In genomic region chr16:54193013-54193655, GRCh38 we compare ENCODE assay signal across 11 cellular contexts.
DNase-seq lines count a peak whose midpoint lies in the region; ATAC-seq and TF ChIP-seq lines count a peak whose summit lies in the region.
"Had no signal": no experiment of that assay in that cellular context is flagged by ENCODE, and none has a peak within 500 bp of the region (broad histone marks: within the 10 kb centered on the region; RNA-seq: fewer than 3 reads in every experiment).

No MANE protein-coding gene starts in this region.

- no TSS peak for BruUV-seq in HCT116 (replicated peaks; lab: Mats Ljungman, UMichigan)
- no TSS peak for BruUV-seq in PC-9 (replicated peaks; lab: Mats Ljungman, UMichigan)

- H3K36me3 ChIP-seq in HCT116 (ENCODE audit: control insufficient read depth in 1 of 2, insufficient read depth in 2 of 2, low read length in 2 of 2) (no peaks in the 10 kb centered on the region), PC-9 (ENCODE audit: low read depth) (no peaks in the 10 kb centered on the region), stomach (no peaks in the 10 kb centered on the region)
- H3K36me3 ChIP-seq: BLaER1 treated with 17β-estradiol and CSF1 and Interleukin-3, amounts not matched to agents 10 nM and 100 nM; upper lobe of left lung had no signal

- H3K9me3 ChIP-seq in HCT116 (ENCODE audit: control insufficient read depth in 1 of 2, insufficient read depth in 1 of 2, low read depth in 1 of 2, low read length in 2 of 2), result no peaks in the 10 kb centered on the region
- H3K9me3 ChIP-seq in PC-9 (ENCODE audit: insufficient read depth, low read depth), result peaks cover 4% of the 10 kb centered on the region; the same call in 1 of the 2 replicates
- peaks cover 0 to 9% (median 6%) of the 10 kb centered on the region in 4 donors for H3K9me3 ChIP-seq in stomach

- no peak overlapping the region for H3K4me3 ChIP-seq in HCT116 (replicated peaks in 1 of 2; ENCODE audit: low read depth in 1 of 2, low read length in 2 of 2)
- H3K4me3 ChIP-seq in PC-9, result no peak overlapping the region; the same call in 1 of the 2 replicates
- H3K4me3 ChIP-seq in stomach, result no peak overlapping the region
- H3K4me3 ChIP-seq: BLaER1 treated with 17β-estradiol and CSF1 and Interleukin-3, amounts not matched to agents 10 nM and 100 nM had no signal

- TF ChIP-seq RAD21 in HCT116 (IDR thresholded peaks at IDR 0.05; ENCODE audit: low read depth), result no peak

- H4K20me1 ChIP-seq in HCT116 (ENCODE audit: insufficient read depth), result no peaks in the 10 kb centered on the region
- H4K20me1 ChIP-seq in PC-9 (ENCODE audit: insufficient read depth), result no peaks in the 10 kb centered on the region
- H4K20me1 ChIP-seq: BLaER1 treated with 17β-estradiol and CSF1 and Interleukin-3, amounts not matched to agents 10 nM and 100 nM had no signal

- peak overlapping the region; percentile 63 for H3K4me2 ChIP-seq in HCT116 (ENCODE audit: low read length)
- H3K4me2 ChIP-seq in PC-9, result peak overlapping the region; percentile 80
- H3K4me2 ChIP-seq: BLaER1 treated with 17β-estradiol and CSF1 and Interleukin-3, amounts not matched to agents 10 nM and 100 nM had no signal

- H3K4me1 ChIP-seq in HCT116 (ENCODE audit: control insufficient read depth in 1 of 2, insufficient read depth in 2 of 2, low read length in 2 of 2), result peaks cover 0 to 9% of the 10 kb centered on the region in 2 experiments; a peak in 3 of 4 replicates
- H3K4me1 ChIP-seq in PC-9 (replicated peaks; ENCODE audit: insufficient read depth), result no peaks in the 10 kb centered on the region; the same call in 1 of the 2 replicates
- peaks cover 0 to 16% (median 12%) of the 10 kb centered on the region in 4 donors for H3K4me1 ChIP-seq in stomach
- H3K4me1 ChIP-seq: BLaER1 treated with 17β-estradiol and CSF1 and Interleukin-3, amounts not matched to agents 10 nM and 100 nM had no signal

- no peak for ATAC-seq in HCT116
- no peak for ATAC-seq in GM18858 (IDR thresholded peaks at IDR 0.05; ENCODE audit: unreplicated experiment)

- WGBS in stomach, 5 donors, result 54 to 66% (median 65%) methylated on average over 9 of the region's 9 CpGs

- H3K79me2 ChIP-seq in HCT116 (ENCODE audit: insufficient read depth, low read length), result no peaks in the 10 kb centered on the region
- no peaks in the 10 kb centered on the region for H3K79me2 ChIP-seq in PC-9 (ENCODE audit: low read depth)

- POLR2A ChIA-PET in HCT116 (lab: Charles Lee), result no interaction called here
- POLR2A ChIA-PET in PC-9 (lab: Charles Lee; ENCODE audit: unreplicated experiment), result no interaction called here

- H3K9me2 ChIP-seq in HCT116 (ENCODE audit: insufficient read depth) (no peaks in the 10 kb centered on the region), PC-9 (ENCODE audit: insufficient read depth) (no peaks in the 10 kb centered on the region)

- H3K27me3 ChIP-seq in HCT116 (ENCODE audit: insufficient read depth, low read length) (no peaks in the 10 kb centered on the region; the same call in 1 of the 2 replicates), PC-9 (ENCODE audit: insufficient read depth, low read depth) (no peaks in the 10 kb centered on the region), layer of hippocampus (ENCODE audit: control insufficient read depth, insufficient read depth, low read length) (peaks cover 2% of the 10 kb centered on the region), stomach (peaks cover 0 to 17% (median 0%) of the 10 kb centered on the region in 3 donors)
- H3K27me3 ChIP-seq: BLaER1 treated with 17β-estradiol and CSF1 and Interleukin-3, amounts not matched to agents 10 nM and 100 nM; upper lobe of left lung had no signal

- DNase-seq in HCT116 (ENCODE audit: low read depth, low spot score), result no peak
- DNase-seq in PC-9, result no peak
- DNase-seq in stomach, result no peak
- no peak for DNase-seq in posterior cingulate gyrus
- no peak for DNase-seq in UCSD-AML1 (lab: John Stamatoyannopoulos, UW; ENCODE audit: unreplicated experiment)
- no peak for DNase-seq in activated gamma-delta T cell (lab: John Stamatoyannopoulos, UW)
- DNase-seq: NCI-H1048 had no signal

- TF ChIP-seq EP300 in stomach (IDR thresholded peaks at IDR 0.05), result no peak

- H3K9ac ChIP-seq in HCT116 (ENCODE audit: low read length), result no peak overlapping the region
- H3K9ac ChIP-seq: BLaER1 treated with 17β-estradiol and CSF1 and Interleukin-3, amounts not matched to agents 10 nM and 100 nM had no signal

- peak overlapping the region; percentile 50 for H2AFZ ChIP-seq in HCT116 (ENCODE audit: low read depth, low read length, poor library complexity, severe bottlenecking)
- no peak overlapping the region for H2AFZ ChIP-seq in PC-9

- TF ChIP-seq POLR2A in HCT116 (IDR thresholded peaks at IDR 0.05; ENCODE audit: borderline replicate concordance, extremely low read depth, insufficient read depth, insufficient read length) (no peak), stomach (IDR thresholded peaks at IDR 0.05) (no peak)

- H3K27ac ChIP-seq in HCT116 (ENCODE audit: low read depth, low read length) (no peak overlapping the region), PC-9 (no peak overlapping the region), layer of hippocampus (ENCODE audit: low read depth, low read length) (peak overlapping the region; percentile 40), stomach (peak overlapping the region in 3 of 5 donors; percentile 66 to 71 (median 66))
- H3K27ac ChIP-seq: BLaER1 treated with 17β-estradiol and CSF1 and Interleukin-3, amounts not matched to agents 10 nM and 100 nM had no signal

- TF ChIP-seq CTCF in HCT116 (IDR thresholded peaks at IDR 0.05 in 2 of 3, conservative IDR thresholded peaks at IDR 0.05 in 1 of 3; ENCODE audit: borderline replicate concordance in 1 of 3, insufficient read depth in 1 of 3, low read depth in 2 of 3, low read length in 2 of 3) (no peak), PC-9 (conservative IDR thresholded peaks at IDR 0.05) (no peak), stomach (IDR thresholded peaks at IDR 0.05) (no peak)

- RAD21 ChIA-PET in HCT116 (lab: Charles Lee; ENCODE audit: low non-redundant PET in 1 of 2, low total read pairs in 2 of 2, uncharacterized antibody in 2 of 2, unreplicated experiment in 2 of 2), result no interaction called here

- peaks cover 10% of the 10 kb centered on the region; the same call in 1 of the 2 replicates for H3F3A ChIP-seq in PC-9 (ENCODE audit: insufficient read depth, low read depth)

- intact Hi-C loops in HCT116 (cut with micrococcal nuclease) (loop anchor here (5.0 to 10.0 kb wide), 2 partner anchors 426 to 1062 kb away; no protein-coding TSS in a partner anchor), PC-9 (cut with micrococcal nuclease; ENCODE audit: unreplicated experiment) (loop anchor here (2.0 to 10.0 kb wide), 2 partner anchors 94 to 232 kb away; partner anchors contain the start of gene IRX3), stomach (cut with DNase I; ENCODE audit: low total_unique reads) (no loop called here), posterior cingulate gyrus (cut with DNase I) (no loop called here)

- CTCF ChIA-PET in HCT116 (lab: Charles Lee) (interaction anchor here (1.0 kb wide), 1 partner anchor 420 kb away, joined by 3 read pairs; no protein-coding TSS in a partner anchor), PC-9 (lab: Charles Lee) (no interaction called here)

TF ChIP-seq in HCT116, 20 proteins besides CTCF, POLR2A, EP300 and RAD21 (continues in another document):
- no peak for TF ChIP-seq SRF (IDR thresholded peaks at IDR 0.05; ENCODE audit: low read depth)
- no peak for TF ChIP-seq ZNF274 (IDR thresholded peaks at IDR 0.05; ENCODE audit: low read depth, low read length)
- TF ChIP-seq FOSL1 (IDR thresholded peaks at IDR 0.05; ENCODE audit: low read depth), result no peak
- no peak for TF ChIP-seq CBX3 (IDR thresholded peaks at IDR 0.05; ENCODE audit: low read depth)
- no peak for TF ChIP-seq ZFX (IDR thresholded peaks at IDR 0.05)
- no peak for TF ChIP-seq EZH2 (IDR thresholded peaks at IDR 0.05)
- no peak for TF ChIP-seq POLR2AphosphoS5 (IDR thresholded peaks at IDR 0.05; ENCODE audit: low read depth, low read length)
- TF ChIP-seq MAX (IDR thresholded peaks at IDR 0.05), result no peak
- no peak for TF ChIP-seq ELF1 (IDR thresholded peaks at IDR 0.05; ENCODE audit: borderline replicate concordance, low read depth)
- TF ChIP-seq CEBPB (IDR thresholded peaks at IDR 0.05; ENCODE audit: low read depth), result no peak
- no peak for TF ChIP-seq EZH2phosphoT487 (IDR thresholded peaks at IDR 0.05; ENCODE audit: borderline replicate concordance)
- no peak for TF ChIP-seq YY1 (IDR thresholded peaks at IDR 0.05; ENCODE audit: extremely low read depth, insufficient replicate concordance, low read depth, low read length)
- TF ChIP-seq SIN3A (IDR thresholded peaks at IDR 0.05; ENCODE audit: low read depth), result no peak
- no peak for TF ChIP-seq ATF3 (IDR thresholded peaks at IDR 0.05)
- no peak for TF ChIP-seq TCF7L2 (IDR thresholded peaks at IDR 0.05; ENCODE audit: borderline replicate concordance, extremely low read depth, insufficient read depth, insufficient read length)

Comparison
In these comparisons a context has a peak if more than half of its experiments do, and no peak if none do; other contexts are left out.
1. H3K27ac ChIP-seq: peak in layer of hippocampus (single experiment) and stomach (3 of 5); none in HCT116 (single experiment) and PC-9 (single experiment).
2. intact Hi-C loops: an anchor here in HCT116 (5.0 to 10.0 kb wide) and PC-9 (2.0 to 10.0 kb wide); none called in stomach and posterior cingulate gyrus.